ENCODE assay signal across 9 cellular contexts in genomic region chr5:88886252-88886651, GRCh38. TPM values are rescaled to one million over a fixed set of nuclear protein-coding genes. Genes with fewer than 3 reads are reported as not detected.
A peak's percentile ranks its signal among the peaks of the same experiment; 100 is the strongest.
DNase-seq lines count a peak whose midpoint lies in the region; ATAC-seq and TF ChIP-seq lines count a peak whose summit lies in the region.
"Had no signal": no experiment of that assay in that cellular context is flagged by ENCODE, and none has a peak within 500 bp of the region (broad histone marks: within the 10 kb centered on the region; RNA-seq: fewer than 3 reads in every experiment).

No MANE protein-coding gene starts in this region.

- H3K9me3 Mint-ChIP-seq in activated B cell treated with CpG ODN at 0.5 μM for 24 hours = no peaks in the 10 kb centered on the region

- H3K4me3 ChIP-seq in HCT116 (replicated peaks in 1 of 2; ENCODE audit: low read depth in 1 of 2, low read length in 2 of 2) (no peak overlapping the region), thoracic aorta (peak overlapping the region; percentile 86)

- RAD21 ChIA-PET in HCT116 (lab: Charles Lee; ENCODE audit: low non-redundant PET in 1 of 2, low total read pairs in 2 of 2, uncharacterized antibody in 2 of 2, unreplicated experiment in 2 of 2) = no interaction called here

- peak overlapping the region; percentile 99 for H3K4me3 Mint-ChIP-seq in activated B cell treated with CpG ODN at 0.5 μM for 24 hours

- H3K27ac ChIP-seq in HCT116 (ENCODE audit: low read depth, low read length) (no peak overlapping the region), thoracic aorta (peak overlapping the region; percentile 90 to 96)

- TF ChIP-seq CTCF in HCT116 (IDR thresholded peaks at IDR 0.05 in 2 of 3, conservative IDR thresholded peaks at IDR 0.05 in 1 of 3; ENCODE audit: borderline replicate concordance in 1 of 3, insufficient read depth in 1 of 3, low read depth in 2 of 3, low read length in 2 of 3) (no peak), activated B cell treated with CpG ODN at 0.5 μM for 24 hours (IDR thresholded peaks at IDR 0.05) (no peak), thoracic aorta (IDR thresholded peaks at IDR 0.05) (no peak)

- H3K36me3 Mint-ChIP-seq in activated B cell treated with CpG ODN at 0.5 μM for 24 hours (ENCODE audit: low read depth) = peaks cover 31% of the 10 kb centered on the region

- DNase-seq in HCT116 (ENCODE audit: low read depth, low spot score) = no peak
- no peak for DNase-seq in activated B cell treated with CpG ODN at 0.5 μM for 24 hours
- peak; percentile 40 for DNase-seq in medulla oblongata (ENCODE audit: extremely low spot score)
- no peak for DNase-seq in thoracic aorta (ENCODE audit: low spot score)
- DNase-seq in NCI-H526 treated with DMSO at 0.1 percent for 48 hours (lab: John Stamatoyannopoulos, UW) = no peak
- DNase-seq: DMS 273 treated with DMSO at 0.1 percent for 48 hours, NCI-H2107 had no signal

- no peaks in the 10 kb centered on the region for H3K9me2 ChIP-seq in HCT116 (ENCODE audit: insufficient read depth)

- no peak for ATAC-seq in HCT116
- no peak for ATAC-seq in activated B cell treated with CpG ODN at 0.5 μM for 24 hours (ENCODE audit: low read depth)
- ATAC-seq in thoracic aorta (ENCODE audit: insufficient number of reproducible peaks, low FRiP score, low read depth) = no peak
- no peak for ATAC-seq in HG03439 (IDR thresholded peaks at IDR 0.05; ENCODE audit: unreplicated experiment)
- ATAC-seq in HG03520 (IDR thresholded peaks at IDR 0.05; ENCODE audit: unreplicated experiment) = no peak

- H3K27me3 Mint-ChIP-seq in activated B cell treated with CpG ODN at 0.5 μM for 24 hours = no peaks in the 10 kb centered on the region

- H3K27ac Mint-ChIP-seq in activated B cell treated with CpG ODN at 0.5 μM for 24 hours = peak overlapping the region; percentile 99

- peaks cover 3 to 14% of the 10 kb centered on the region in 2 experiments; a peak in 3 of 4 replicates for H3K4me1 ChIP-seq in HCT116 (ENCODE audit: control insufficient read depth in 1 of 2, insufficient read depth in 2 of 2, low read length in 2 of 2)
- H3K4me1 ChIP-seq in thoracic aorta (ENCODE audit: control insufficient read depth in 1 of 2, low read depth in 2 of 2) = peaks cover 14 to 40% of the 10 kb centered on the region in 2 donors

- H2AFZ ChIP-seq in HCT116 (ENCODE audit: low read depth, low read length, poor library complexity, severe bottlenecking) = peak overlapping the region; percentile 1

- no peak overlapping the region for H3K9ac ChIP-seq in HCT116 (ENCODE audit: low read length)

- H3K9me3 ChIP-seq in HCT116 (ENCODE audit: control insufficient read depth in 1 of 2, insufficient read depth in 1 of 2, low read depth in 1 of 2, low read length in 2 of 2) (no peaks in the 10 kb centered on the region), thoracic aorta (no peaks in the 10 kb centered on the region)

- CTCF ChIA-PET in HCT116 (lab: Charles Lee) = no interaction called here
- CTCF ChIA-PET in activated B cell treated with CpG ODN at 0.5 μM for 24 hours (lab: Charles Lee) = interaction anchor here (0.7 to 1.9 kb wide), 4 partner anchors 152 to 157 kb away, joined by 3 to 6 read pairs (median 4); no protein-coding TSS in a partner anchor

- H3K4me1 Mint-ChIP-seq in activated B cell treated with CpG ODN at 0.5 μM for 24 hours = peaks cover 57% of the 10 kb centered on the region

- H3K4me2 ChIP-seq in HCT116 (ENCODE audit: low read length) = no peak overlapping the region

- H3K27me3 ChIP-seq in HCT116 (ENCODE audit: insufficient read depth, low read length) (no peaks in the 10 kb centered on the region), thoracic aorta (replicated peaks; ENCODE audit: insufficient read depth) (no peaks in the 10 kb centered on the region)

- TF ChIP-seq RAD21 in HCT116 (IDR thresholded peaks at IDR 0.05; ENCODE audit: low read depth) = no peak

- TF ChIP-seq POLR2A in HCT116 (IDR thresholded peaks at IDR 0.05; ENCODE audit: borderline replicate concordance, extremely low read depth, insufficient read depth, insufficient read length) = no peak

- POLR2A ChIA-PET in HCT116 (lab: Charles Lee) (no interaction called here), activated B cell treated with CpG ODN at 0.5 μM for 24 hours (lab: Charles Lee) (interaction anchor here (0.6 to 8.1 kb wide), 10 partner anchors 8 to 553 kb away, joined by 3 to 242 read pairs (median 4); no protein-coding TSS in a partner anchor)

- no peaks in the 10 kb centered on the region for H3K36me3 ChIP-seq in HCT116 (ENCODE audit: control insufficient read depth in 1 of 2, insufficient read depth in 2 of 2, low read length in 2 of 2)
- H3K36me3 ChIP-seq in thoracic aorta = no peaks in the 10 kb centered on the region

- intact Hi-C loops in HCT116 (cut with micrococcal nuclease) = no loop called here
- intact Hi-C loops in activated B cell treated with CpG ODN at 0.5 μM for 24 hours (cut with micrococcal nuclease) = loop anchor here (5.0 to 10.0 kb wide), 5 partner anchors 386 to 1586 kb away; partner anchors contain the start of genes CETN3, MBLAC2 and POLR3G

- BruUV-seq in HCT116 (replicated peaks; lab: Mats Ljungman, UMichigan) = no TSS peak

- no peaks in the 10 kb centered on the region for H3K79me2 ChIP-seq in HCT116 (ENCODE audit: insufficient read depth, low read length)

- no peaks in the 10 kb centered on the region for H4K20me1 ChIP-seq in HCT116 (ENCODE audit: insufficient read depth)

TF ChIP-seq in HCT116, 20 proteins besides CTCF, POLR2A, EP300 and RAD21:
- TF ChIP-seq YY1 (IDR thresholded peaks at IDR 0.05; ENCODE audit: extremely low read depth, insufficient replicate concordance, low read depth, low read length) (no peak), CBX3 (IDR thresholded peaks at IDR 0.05; ENCODE audit: low read depth) (no peak), ATF3 (IDR thresholded peaks at IDR 0.05) (no peak), JUND (IDR thresholded peaks at IDR 0.05) (no peak), CEBPB (IDR thresholded peaks at IDR 0.05; ENCODE audit: low read depth) (no peak), SP1 (IDR thresholded peaks at IDR 0.05; ENCODE audit: low read depth) (no peak), MAX (IDR thresholded peaks at IDR 0.05) (no peak), ZFX (IDR thresholded peaks at IDR 0.05) (no peak), REST (IDR thresholded peaks at IDR 0.05; ENCODE audit: low read depth) (no peak), FOSL1 (IDR thresholded peaks at IDR 0.05; ENCODE audit: low read depth) (no peak), ELF1 (IDR thresholded peaks at IDR 0.05; ENCODE audit: borderline replicate concordance, low read depth) (no peak)

RNA-seq across cellular contexts. Expression of gene MEF2C, which starts 3.3 kb away (rescaled TPM):
- total RNA-seq in HCT116 (2021; ENCODE audit: unreplicated experiment) = 13.0 TPM
- 8.0 and 10.7 TPM in 2 replicates for polyA plus RNA-seq in HCT116 (2012)
- total RNA-seq in activated B cell treated with CpG ODN at 0.5 μM for 24 hours = 348 and 359 TPM in 2 replicates
- total RNA-seq in thoracic aorta = 100 to 1,000 TPM in 1 of 2 donors, 10 to 100 TPM in 1; 94.0 to 104 TPM
